ENCODE assay signal across 24 cellular contexts in the genomic region with DNA sequence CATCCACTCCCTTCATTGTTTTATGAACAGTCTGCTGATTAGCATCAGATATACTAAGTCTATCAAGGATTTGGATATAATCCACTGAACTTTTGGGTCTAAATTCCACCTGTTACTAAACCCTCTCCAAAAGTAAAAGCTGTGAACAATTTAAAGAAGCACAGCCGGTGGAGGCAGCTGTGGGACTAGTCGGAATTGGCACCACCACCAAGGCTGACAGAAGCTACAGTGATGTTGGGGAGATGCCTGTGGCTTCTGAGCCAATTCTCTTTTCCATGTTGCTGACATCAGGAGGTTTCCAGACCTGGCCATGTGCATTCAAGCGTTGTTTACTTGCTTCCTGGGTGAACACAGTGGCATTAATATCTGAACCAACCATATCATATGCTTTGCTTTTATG.
"Had no signal": no experiment of that assay in that cellular context is flagged by ENCODE, and none has a peak within 500 bp of the region (broad histone marks: within the 10 kb centered on the region; RNA-seq: fewer than 3 reads in every experiment).

No MANE protein-coding gene starts in this region.

- DNase-seq: activated effector memory CD4-positive, alpha-beta T cell treated with anti-CD3 and anti-CD28 coated beads, Interleukin-2, amount 50 U/mL, for 16 hours; activated effector memory CD4-positive, alpha-beta T cell treated with Interleukin-2 at 50 U/mL for 16 hours; activated gamma-delta T cell; activated gamma-delta T cell treated with Interleukin-2 at 50 U/mL for 16 hours; activated naive CD4-positive, alpha-beta T cell; activated naive CD4-positive, alpha-beta T cell treated with anti-CD3 and anti-CD28 coated beads for 36 hours; activated naive CD4-positive, alpha-beta T cell treated with anti-CD3 and anti-CD28 coated beads, Interleukin-2, amount 10 ng/mL, durations not matched to agents 7 days and 5 days; activated naive CD4-positive, alpha-beta T cell treated with anti-CD3 and anti-CD28 coated beads, Interleukin-2, amount 50 U/mL, for 16 hours; activated naive CD4-positive, alpha-beta T cell treated with Interleukin-2 at 50 U/mL for 16 hours; activated naive CD8-positive, alpha-beta T cell treated with anti-CD3 and anti-CD28 coated beads for 36 hours; activated naive CD8-positive, alpha-beta T cell treated with anti-CD3 and anti-CD28 coated beads, Interleukin-2, amount 10 ng/mL, durations not matched to agents 7 days and 5 days; activated naive CD8-positive, alpha-beta T cell treated with anti-CD3 and anti-CD28 coated beads, Interleukin-2, amount 50 U/mL, for 24 hours; activated T-cell treated with anti-CD3 and anti-CD28 coated beads, Interleukin-2, amount 50 U/mL, for 24 hours; activated T-cell treated with anti-CD3 and anti-CD28 coated beads, Interleukin-2, amount 50 U/mL, for 4 hours; activated T-cell treated with anti-CD3 and anti-CD28 coated beads, Interleukin-2, amount 50 U/mL, for 48 hours; activated T-cell treated with anti-CD3 and anti-CD28 coated beads, Interleukin-2, amount 50 U/mL, for 72 hours; adrenal gland; amniotic stem cell; aorta; body of pancreas; brain microvascular endothelial cell; caudate nucleus; central memory CD4-positive, alpha-beta T cell; cerebellar nuclear complex had no signal
